In the genomic region with DNA sequence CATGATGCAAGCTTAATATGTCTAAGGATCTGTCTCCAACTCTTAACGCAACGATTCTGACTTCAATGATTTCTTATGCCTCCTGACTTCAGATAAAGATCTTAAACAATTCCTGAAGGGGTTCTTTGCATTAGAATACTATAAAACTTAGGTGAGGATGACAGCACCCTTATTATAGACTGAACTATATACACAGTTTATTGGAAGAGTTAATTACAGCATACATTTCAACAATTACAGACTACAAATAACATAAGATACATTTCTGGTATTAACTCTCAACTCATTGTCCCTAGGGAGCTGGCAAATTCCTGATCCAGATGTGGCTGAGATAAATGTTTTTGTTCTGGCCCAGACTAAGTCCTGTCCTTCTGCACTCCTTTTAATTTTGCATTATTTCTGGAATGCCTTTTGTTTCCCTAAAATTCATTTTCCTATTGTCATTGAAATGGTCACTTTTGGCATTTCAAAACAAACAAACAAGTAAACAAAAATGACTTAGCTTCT, we compare ENCODE assay signal across 30 cellular contexts.
"Had no signal": no experiment of that assay in that cellular context is flagged by ENCODE, and none has a peak within 500 bp of the region (broad histone marks: within the 10 kb centered on the region; RNA-seq: fewer than 3 reads in every experiment).

No MANE protein-coding gene starts in this region.

- H3K36me3 ChIP-seq: cardiac muscle cell, MG63, SJCRH30 had no signal

- ATAC-seq: activated CD8-positive, alpha-beta memory T cell treated with anti-CD3 and anti-CD28 coated beads, Interleukin-2, amount 10 ng/mL, durations not matched to agents 7 days and 5 days; activated naive CD4-positive, alpha-beta T cell treated with anti-CD3 and anti-CD28 coated beads, Interleukin-2, amount 50 U/mL, for 72 hours; activated naive CD8-positive, alpha-beta T cell treated with anti-CD3 and anti-CD28 coated beads, Interleukin-2, amount 50 U/mL, for 24 hours; activated T-cell treated with anti-CD3 and anti-CD28 coated beads, Interleukin-2, amount 50 U/mL, for 4 hours; Panc1; T-helper 17 cell had no signal

- H3K4me3 Mint-ChIP-seq: activated B cell treated with CpG ODN at 0.5 μM for 24 hours; activated CD4-positive, alpha-beta T cell treated with anti-CD3 and anti-CD28 coated beads, Interleukin-2, amount 10 ng/mL, durations not matched to agents 24 days and 14 days; activated CD8-positive, alpha-beta memory T cell treated with anti-CD3 and anti-CD28 coated beads, Interleukin-2, amount 10 ng/mL, durations not matched to agents 7 days and 5 days; activated naive CD8-positive, alpha-beta T cell treated with anti-CD3 and anti-CD28 coated beads, Interleukin-2, amount 50 U/mL, for 24 hours; activated T-cell treated with anti-CD3 and anti-CD28 coated beads, Interleukin-2, amount 50 U/mL, for 4 hours; brain; T-helper 17 cell had no signal

- H3K27me3 ChIP-seq: cardiac muscle cell, MG63, SJCRH30 had no signal

- H3K27ac Mint-ChIP-seq: activated B cell treated with CpG ODN at 0.5 μM for 24 hours; activated CD4-positive, alpha-beta T cell treated with anti-CD3 and anti-CD28 coated beads, Interleukin-2, amount 10 ng/mL, durations not matched to agents 24 days and 14 days; activated CD8-positive, alpha-beta memory T cell treated with anti-CD3 and anti-CD28 coated beads, Interleukin-2, amount 10 ng/mL, durations not matched to agents 7 days and 5 days; activated naive CD4-positive, alpha-beta T cell treated with anti-CD3 and anti-CD28 coated beads, Interleukin-2, amount 50 U/mL, for 72 hours; activated naive CD8-positive, alpha-beta T cell treated with anti-CD3 and anti-CD28 coated beads, Interleukin-2, amount 50 U/mL, for 24 hours; T-helper 17 cell had no signal

- H3K27ac ChIP-seq: cardiac muscle cell had no signal

- H3K9me3 ChIP-seq: MG63, SJCRH30 had no signal

- H3K36me3 Mint-ChIP-seq: activated CD8-positive, alpha-beta memory T cell treated with anti-CD3 and anti-CD28 coated beads, Interleukin-2, amount 10 ng/mL, durations not matched to agents 7 days and 5 days; activated naive CD4-positive, alpha-beta T cell treated with anti-CD3 and anti-CD28 coated beads, Interleukin-2, amount 50 U/mL, for 72 hours; brain had no signal

- H3K27me3 Mint-ChIP-seq: brain had no signal

- H3K4me1 Mint-ChIP-seq: activated B cell treated with CpG ODN at 0.5 μM for 24 hours; activated CD4-positive, alpha-beta T cell treated with anti-CD3 and anti-CD28 coated beads, Interleukin-2, amount 10 ng/mL, durations not matched to agents 24 days and 14 days; activated CD8-positive, alpha-beta memory T cell treated with anti-CD3 and anti-CD28 coated beads, Interleukin-2, amount 10 ng/mL, durations not matched to agents 7 days and 5 days; activated naive CD8-positive, alpha-beta T cell treated with anti-CD3 and anti-CD28 coated beads, Interleukin-2, amount 50 U/mL, for 24 hours; T-helper 17 cell had no signal

- H3K4me3 ChIP-seq: cardiac muscle cell, MG63, SJCRH30 had no signal

- DNase-seq: activated B cell treated with CpG ODN at 0.5 μM for 24 hours; activated CD4-positive, alpha-beta T cell treated with anti-CD3 and anti-CD28 coated beads for 1 hour; activated CD4-positive, alpha-beta T cell treated with anti-CD3 and anti-CD28 coated beads, Interleukin-2, amount 10 ng/mL, durations not matched to agents 24 days and 14 days; activated CD4-positive, alpha-beta T cell treated with anti-CD3 and anti-CD28 coated beads, Interleukin-2, amount 50 U/mL, for 48 hours; activated CD8-positive, alpha-beta memory T cell treated with anti-CD3 and anti-CD28 coated beads, Interleukin-2, amount 10 ng/mL, durations not matched to agents 7 days and 5 days; activated effector memory CD4-positive, alpha-beta T cell treated with anti-CD3 and anti-CD28 coated beads, Interleukin-2, amount 50 U/mL, for 16 hours; activated naive CD4-positive, alpha-beta T cell treated with Interleukin-2 at 50 U/mL for 16 hours; activated naive CD8-positive, alpha-beta T cell treated with anti-CD3 and anti-CD28 coated beads, Interleukin-2, amount 50 U/mL, for 24 hours; activated T-cell treated with anti-CD3 and anti-CD28 coated beads, Interleukin-2, amount 50 U/mL, for 4 hours; amygdala; MG63; MV-4-11; NCI-H1092 treated with DMSO at 0.1 percent for 48 hours; NCI-H1417 treated with DMSO at 0.1 percent for 48 hours; NCI-H1694; NCI-H2029; NCI-H345; NCI-H510A; NCI-H526 treated with DMSO at 0.1 percent for 48 hours; NK-92 treated with Interleukin-12 subunit alpha and Interleukin-12 subunit beta, amount 100 ng/mL, for 24 hours; OCI-M1; Right ventricle myocardium superior; RPMI8226; T-helper 17 cell; T-helper 9 cell had no signal

- H3K9me3 Mint-ChIP-seq: activated B cell treated with CpG ODN at 0.5 μM for 24 hours; activated CD4-positive, alpha-beta T cell treated with anti-CD3 and anti-CD28 coated beads, Interleukin-2, amount 10 ng/mL, durations not matched to agents 24 days and 14 days; activated naive CD4-positive, alpha-beta T cell treated with anti-CD3 and anti-CD28 coated beads, Interleukin-2, amount 50 U/mL, for 72 hours; activated naive CD8-positive, alpha-beta T cell treated with anti-CD3 and anti-CD28 coated beads, Interleukin-2, amount 50 U/mL, for 24 hours; activated T-cell treated with anti-CD3 and anti-CD28 coated beads, Interleukin-2, amount 50 U/mL, for 4 hours had no signal
